Comparison of ENCODE assay signal across 9 cellular contexts in genomic region chr4:41359069-41359769, GRCh38.
DNase-seq lines count a peak whose midpoint lies in the region; ATAC-seq and TF ChIP-seq lines count a peak whose summit lies in the region.
"Had no signal": no experiment of that assay in that cellular context is flagged by ENCODE, and none has a peak within 500 bp of the region (broad histone marks: within the 10 kb centered on the region; RNA-seq: fewer than 3 reads in every experiment).

No MANE protein-coding gene starts in this region.

- H3K9ac ChIP-seq in skeletal muscle satellite cell (ENCODE audit: low read depth, low read length) = peak overlapping the region; percentile 40

- H3K36me3 ChIP-seq in hepatocyte (replicated peaks; ENCODE audit: insufficient read depth, low read depth) = no peaks in the 10 kb centered on the region
- no peaks in the 10 kb centered on the region for H3K36me3 ChIP-seq in skeletal muscle satellite cell (ENCODE audit: insufficient read depth, low read length)

- H3K9me3 ChIP-seq in hepatocyte (ENCODE audit: low read depth) = no peaks in the 10 kb centered on the region
- no peaks in the 10 kb centered on the region for H3K9me3 ChIP-seq in skeletal muscle satellite cell (replicated peaks; ENCODE audit: low read length)

- ATAC-seq in GM21447 (IDR thresholded peaks at IDR 0.05; ENCODE audit: unreplicated experiment) (no peak), HG02970 (IDR thresholded peaks at IDR 0.05; ENCODE audit: low FRiP score, unreplicated experiment) (no peak)

- H3K4me3 ChIP-seq in hepatocyte = no peak overlapping the region
- peak overlapping the region; percentile 18 for H3K4me3 ChIP-seq in skeletal muscle satellite cell (ENCODE audit: low read length)

- peaks cover 2% of the 10 kb centered on the region for H3K79me2 ChIP-seq in hepatocyte

- H3K4me1 ChIP-seq in hepatocyte (ENCODE audit: insufficient read depth) (peaks cover 10% of the 10 kb centered on the region), skeletal muscle satellite cell (ENCODE audit: control insufficient read depth, insufficient read depth, low read length) (peaks cover 42% of the 10 kb centered on the region)

- peak overlapping the region; percentile 99 for H3K4me2 ChIP-seq in hepatocyte
- peak overlapping the region; percentile 17 for H3K4me2 ChIP-seq in skeletal muscle satellite cell (ENCODE audit: low read length)

- no peaks in the 10 kb centered on the region for H3K9me2 ChIP-seq in hepatocyte (replicated peaks; ENCODE audit: insufficient read depth)

- H3K27me3 ChIP-seq in hepatocyte (peaks cover 33% of the 10 kb centered on the region), skeletal muscle satellite cell (ENCODE audit: control insufficient read depth, insufficient read depth, low read length) (peaks cover 19% of the 10 kb centered on the region)

- no peak overlapping the region for H2AFZ ChIP-seq in hepatocyte

- WGBS in hepatocyte (ENCODE audit: low lambda C conversion rate, missing lambda C conversion rate) = 59% methylated on average over 14 of the region's 14 CpGs

- peak; percentile 34 for DNase-seq in EL
- peak; percentile 67 for DNase-seq in NCI-H460 (ENCODE audit: extremely low read depth, low read depth)
- no peak for DNase-seq in hepatocyte (ENCODE audit: low spot score)
- no peak for DNase-seq in activated CD4-positive, alpha-beta T cell treated with anti-CD3 and anti-CD28 coated beads for 4 hours
- no peak for DNase-seq in UCSD-AML1 (lab: John Stamatoyannopoulos, UW; ENCODE audit: unreplicated experiment)
- DNase-seq: activated naive CD8-positive, alpha-beta T cell treated with anti-CD3 and anti-CD28 coated beads for 36 hours had no signal

- no peak for TF ChIP-seq CTCF in hepatocyte (IDR thresholded peaks at IDR 0.05; ENCODE audit: poor library complexity)

- peak overlapping the region; percentile 25 for H3K27ac ChIP-seq in hepatocyte

- H4K20me1 ChIP-seq in hepatocyte (ENCODE audit: insufficient read depth, poor library complexity, severe bottlenecking) = no peaks in the 10 kb centered on the region

Comparison
In these comparisons a context has a peak if more than half of its experiments do, and no peak if none do; other contexts are left out.
1. DNase-seq: peak in EL (single experiment) and NCI-H460 (single experiment); none in hepatocyte (single experiment), activated CD4-positive, alpha-beta T cell treated with anti-CD3 and anti-CD28 coated beads for 4 hours (0 of 2) and UCSD-AML1 (single experiment).